ENCODE assay signal across 8 cellular contexts in genomic region chr15:98647026-98647773, GRCh38. TPM values are rescaled to one million over a fixed set of nuclear protein-coding genes. Genes with fewer than 3 reads are reported as not detected.
A peak's percentile ranks its signal among the peaks of the same experiment; 100 is the strongest.
DNase-seq lines count a peak whose midpoint lies in the region; ATAC-seq and TF ChIP-seq lines count a peak whose summit lies in the region.

No MANE protein-coding gene starts in this region.

- H3K9ac ChIP-seq in duodenal mucosa (ENCODE audit: low read depth in 1 of 2, low read length in 2 of 2) = peak overlapping the region; percentile 47 to 54

- no peaks in the 10 kb centered on the region for H3K36me3 ChIP-seq in duodenal mucosa (ENCODE audit: control insufficient read depth in 1 of 2, insufficient read depth in 2 of 2, low read length in 2 of 2)

- H3K4me3 ChIP-seq in duodenal mucosa (ENCODE audit: low read depth in 1 of 2, low read length in 2 of 2) (peak overlapping the region; percentile 73 to 83), lower leg skin (ENCODE audit: low read depth, poor library complexity, severe bottlenecking) (peak overlapping the region; percentile 39)

- H3K27me3 ChIP-seq in duodenal mucosa (ENCODE audit: control insufficient read depth in 1 of 2, insufficient read depth in 2 of 2, low read length in 2 of 2) = peaks cover 11 to 14% of the 10 kb centered on the region in 2 donors

- WGBS in lower leg skin, 2 donors = 1% methylated on average over 22 to 28 of the region's 77 CpGs

- intact Hi-C loops in lower leg skin (cut with DNase I; ENCODE audit: low total_unique reads) = loop anchor here (10.0 kb wide), 1 partner anchor 122 kb away; no protein-coding TSS in a partner anchor

- peaks cover 8 to 19% of the 10 kb centered on the region in 2 donors for H3K4me1 ChIP-seq in duodenal mucosa (ENCODE audit: control insufficient read depth in 1 of 2, insufficient read depth in 2 of 2, low read length in 2 of 2)

- ATAC-seq in HG02852 (IDR thresholded peaks at IDR 0.05; ENCODE audit: unreplicated experiment) = peak; percentile 54

- TF ChIP-seq POLR2A in lower leg skin (IDR thresholded peaks at IDR 0.05) = no peak

- no peak overlapping the region for H3K27ac ChIP-seq in duodenal mucosa (ENCODE audit: low read depth, low read length)

- no peak for TF ChIP-seq CTCF in lower leg skin (IDR thresholded peaks at IDR 0.05)

- no peaks in the 10 kb centered on the region for H3K9me3 ChIP-seq in duodenal mucosa (ENCODE audit: control insufficient read depth in 1 of 2, low read length in 2 of 2)

- DNase-seq in NCI-H1694 treated with DMSO at 0.1 percent for 48 hours (lab: John Stamatoyannopoulos, UW) (peak; percentile 21), NCI-H1694 (lab: John Stamatoyannopoulos, UW) (no peak), NCI-H2227 treated with DMSO at 0.1 percent for 48 hours (lab: John Stamatoyannopoulos, UW) (peak; percentile 58), lower leg skin (ENCODE audit: low spot score in 2 of 2) (peak; percentile 41 to 91)
- peak; percentile 60 for DNase-seq in activated CD4-positive, alpha-beta T cell treated with anti-CD3 and anti-CD28 coated beads, Interleukin-2, amount 50 U/mL, for 1 hour
- peak; percentile 21 for DNase-seq in stimulated activated CD8-positive, alpha-beta memory T cell treated with anti-CD3 and anti-CD28 coated beads, Interleukin-12 subunit alpha, Interleukin-12 subunit beta, amount 100 ng/mL, for 1 hour (ENCODE audit: low read depth)

RNA-seq across cellular contexts. Expression of gene IGF1R, which starts 1.1 kb away (rescaled TPM):
- total RNA-seq in lower leg skin = 100 to 1,000 TPM in 1 of 4 donors, 10 to 100 TPM in 3; 59.6 to 172 (median 88.5) TPM
